ENCODE assay signal across 17 cellular contexts in the genomic region with DNA sequence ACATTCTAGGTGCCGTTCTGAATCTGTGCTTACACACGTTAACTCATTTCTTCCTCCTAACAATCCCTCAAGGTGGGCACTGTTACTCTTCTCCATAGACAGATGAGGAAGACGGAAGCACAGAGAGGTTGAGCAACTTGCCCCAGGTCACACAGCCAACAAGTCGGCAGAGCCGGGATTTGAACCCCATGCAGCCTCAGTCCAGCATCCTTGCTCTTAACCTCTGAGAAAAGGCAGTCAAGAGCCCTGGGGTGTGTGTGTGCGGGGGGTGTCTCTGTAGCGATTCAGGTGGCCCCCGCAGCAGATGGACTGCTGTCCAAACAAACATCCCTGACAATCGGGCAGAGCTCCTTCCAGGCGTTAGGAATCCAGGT. TPM values are rescaled to one million over a fixed set of nuclear protein-coding genes. Genes with fewer than 3 reads are reported as not detected.
DNase-seq lines count a peak whose midpoint lies in the region; ATAC-seq, FAIRE-seq and TF ChIP-seq lines count a peak whose summit lies in the region.
"Had no signal": no experiment of that assay in that cellular context is flagged by ENCODE, and none has a peak within 500 bp of the region (broad histone marks: within the 10 kb centered on the region; RNA-seq: fewer than 3 reads in every experiment).

No MANE protein-coding gene starts in this region.

- WGBS in A549 (ENCODE audit: missing lambda C conversion rate), result 94% methylated on average over 5 of the region's 10 CpGs

- peaks cover 14% of the 10 kb centered on the region for H3K27me3 Mint-ChIP-seq in neural progenitor cell (ENCODE audit: insufficient read depth, low read depth)

- peaks cover 26% of the 10 kb centered on the region for H3K27me3 ChIP-seq in OCI-LY3 (ENCODE audit: low read depth, low read length)
- H3K27me3 ChIP-seq in dorsolateral prefrontal cortex, result peaks cover 0 to 2% (median 0%) of the 10 kb centered on the region in 45 donors
- no peaks in the 10 kb centered on the region for H3K27me3 ChIP-seq in neural progenitor cell
- H3K27me3 ChIP-seq: BE2C had no signal

- intact Hi-C loops in dorsolateral prefrontal cortex (cut with DNase I), result loop anchor here in 1 of 2 donors (10.0 kb wide), 1 partner anchor 280 kb away; no protein-coding TSS in a partner anchor

- TF ChIP-seq POLR2A in A549 (IDR thresholded peaks at IDR 0.05; ENCODE audit: low read length), result no peak

- ATAC-seq in A549, result no peak

- no peak for TF ChIP-seq RAD21 in A549 (conservative IDR thresholded peaks at IDR 0.05 in 1 of 2, IDR thresholded peaks at IDR 0.05 in 1 of 2)

- peaks cover 7% of the 10 kb centered on the region; the same call in 2 of the 3 replicates for H3K4me1 ChIP-seq in A549
- peaks cover 43% of the 10 kb centered on the region for H3K4me1 ChIP-seq in OCI-LY3 (ENCODE audit: low read length)
- H3K4me1 ChIP-seq in neural progenitor cell, result peaks cover 28% of the 10 kb centered on the region
- H3K4me1 ChIP-seq: Caco-2 had no signal

- peaks cover 5% of the 10 kb centered on the region for H3K36me3 Mint-ChIP-seq in neural progenitor cell

- no peak overlapping the region for H3K4me2 ChIP-seq in A549
- peak overlapping the region; percentile 18; the same call in 1 of the 2 replicates for H3K4me2 ChIP-seq in OCI-LY3 (ENCODE audit: low read length)
- H3K4me2 ChIP-seq in neural progenitor cell, result no peak overlapping the region

- CTCF ChIA-PET in A549 (lab: Yijun Ruan, JAX), result no interaction called here

- FAIRE-seq in A549 (lab: Jason Lieb, UNC), result no peak
- FAIRE-seq: D721Med, G401.6, GM12892 had no signal

- H2AFZ ChIP-seq in OCI-LY3 (ENCODE audit: low read depth, low read length), result no peak overlapping the region
- H2AFZ ChIP-seq in neural progenitor cell (replicated peaks), result no peak overlapping the region

- H3K27ac Mint-ChIP-seq in neural progenitor cell, result no peak overlapping the region
- H3K27ac Mint-ChIP-seq: CD4-positive, alpha-beta T cell; H9 had no signal

- POLR2A ChIA-PET in A549 (lab: Yijun Ruan, JAX), result no interaction called here

- H3K79me2 ChIP-seq in OCI-LY3 (ENCODE audit: low read length) (no peaks in the 10 kb centered on the region), neural progenitor cell (ENCODE audit: low read depth) (peaks cover 100% of the 10 kb centered on the region)

- H3K9me3 Mint-ChIP-seq in neural progenitor cell, result no peaks in the 10 kb centered on the region
- H3K9me3 Mint-ChIP-seq: CD4-positive, alpha-beta T cell; H9 had no signal

- H4K20me1 ChIP-seq in OCI-LY3 (ENCODE audit: insufficient read depth, low read length) (no peaks in the 10 kb centered on the region), neural progenitor cell (ENCODE audit: low read depth) (peaks cover 100% of the 10 kb centered on the region)

- no peaks in the 10 kb centered on the region for H3K36me3 ChIP-seq in OCI-LY3 (replicated peaks; ENCODE audit: low read depth, low read length)
- no peaks in the 10 kb centered on the region for H3K36me3 ChIP-seq in neural progenitor cell

- no peak for TF ChIP-seq CTCF in A549 (IDR thresholded peaks at IDR 0.05)
- no peak for TF ChIP-seq CTCF in OCI-LY3 (IDR thresholded peaks at IDR 0.05; ENCODE audit: low read depth, low read length)
- no peak for TF ChIP-seq CTCF in dorsolateral prefrontal cortex (IDR thresholded peaks at IDR 0.05 in 54 of 56, conservative IDR thresholded peaks at IDR 0.05 in 2 of 56; ENCODE audit: low read depth in 1 of 56, partially characterized antibody in 56 of 56)
- no peak for TF ChIP-seq CTCF in neural progenitor cell (IDR thresholded peaks at IDR 0.05)

- H3K9me3 ChIP-seq in A549 (no peaks in the 10 kb centered on the region), OCI-LY3 (ENCODE audit: insufficient read depth, low read length) (no peaks in the 10 kb centered on the region), neural progenitor cell (ENCODE audit: low read depth) (no peaks in the 10 kb centered on the region)
- H3K9me3 ChIP-seq: BE2C, Caco-2 had no signal

- peaks cover 33% of the 10 kb centered on the region for H3K4me1 Mint-ChIP-seq in neural progenitor cell

- H3K4me3 ChIP-seq in A549, result no peak overlapping the region
- H3K4me3 ChIP-seq in OCI-LY3 (ENCODE audit: low read length), result no peak overlapping the region
- peak overlapping the region in 39 of 59 donors; percentile 12 to 89 (median 72) for H3K4me3 ChIP-seq in dorsolateral prefrontal cortex
- no peak overlapping the region for H3K4me3 ChIP-seq in neural progenitor cell

- no peak for TF ChIP-seq EP300 in A549 (IDR thresholded peaks at IDR 0.05)

- DNase-seq in A549 (ENCODE audit: low read depth in 1 of 2, low spot score in 1 of 2), result no peak
- no peak for DNase-seq in dorsolateral prefrontal cortex
- no peak for DNase-seq in neural progenitor cell (ENCODE audit: low spot score)
- DNase-seq in stimulated activated CD4-positive, alpha-beta T cell treated with anti-CD3 and anti-CD28 coated beads, Interleukin-2, amount 100 ng/mL, for 24 hours, result no peak
- no peak for DNase-seq in AG08396 (ENCODE audit: low spot score)
- DNase-seq in SK-N-DZ (ENCODE audit: low spot score), result no peak
- DNase-seq: 8988T; BE2C; Caco-2; CD4-positive, alpha-beta T cell; GOT3; H9 had no signal

- H3K27ac ChIP-seq in A549 (no peak overlapping the region), OCI-LY3 (ENCODE audit: low read length) (no peak overlapping the region), dorsolateral prefrontal cortex (peak overlapping the region in 5 of 59 donors; percentile 21 to 86 (median 74)), neural progenitor cell (no peak overlapping the region)
- H3K27ac ChIP-seq: C4-2B had no signal

- H3K9ac ChIP-seq in OCI-LY3 (ENCODE audit: low read length) (no peak overlapping the region), neural progenitor cell (no peak overlapping the region)

- peak overlapping the region; percentile 41 for H3K4me3 Mint-ChIP-seq in neural progenitor cell
- H3K4me3 Mint-ChIP-seq: CD4-positive, alpha-beta T cell; H9 had no signal

- H3F3A ChIP-seq in neural progenitor cell (ENCODE audit: low read depth), result peaks cover 25% of the 10 kb centered on the region

TF ChIP-seq in A549, 52 proteins besides CTCF, POLR2A, EP300 and RAD21:
- TF ChIP-seq, protein P1, sequence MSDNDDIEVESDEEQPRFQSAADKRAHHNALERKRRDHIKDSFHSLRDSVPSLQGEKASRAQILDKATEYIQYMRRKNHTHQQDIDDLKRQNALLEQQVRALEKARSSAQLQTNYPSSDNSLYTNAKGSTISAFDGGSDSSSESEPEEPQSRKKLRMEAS (IDR thresholded peaks at IDR 0.05), result no peak
- TF ChIP-seq CHD2 (IDR thresholded peaks at IDR 0.05; ENCODE audit: low read length, partially characterized antibody) (no peak), FOSB (CRISPR knock-in tag; IDR thresholded peaks at IDR 0.05) (no peak), TFCP2L1 (CRISPR knock-in tag; IDR thresholded peaks at IDR 0.05) (no peak), RNF2 (IDR thresholded peaks at IDR 0.05; ENCODE audit: borderline replicate concordance, low read depth) (no peak), ZFP36 (IDR thresholded peaks at IDR 0.05; ENCODE audit: borderline replicate concordance, partially characterized antibody) (peak; percentile 76), FOSL2 (IDR thresholded peaks at IDR 0.05) (no peak), FOSL2 (CRISPR knock-in tag; IDR thresholded peaks at IDR 0.05) (no peak)

RNA-seq across cellular contexts. Expression of a gene that starts 6.3 kb away (rescaled TPM):
- 22.3 and 25.0 TPM in 2 replicates for polyA plus RNA-seq in A549 (2011; rRNA removed)
- 41.9 and 53.1 TPM in 2 replicates for polyA plus RNA-seq in A549 (2012; cell fraction: cytosol; rRNA removed)
- 114 and 145 TPM in 2 replicates for polyA plus RNA-seq in A549 (2012; cell fraction: nucleus; rRNA removed)
- polyA plus RNA-seq in A549 (2017; fragmentation: RNase III; extraction: RNeasy Plus Mini Kit Qiagen cat#74134 plus additional on column Dnase treatment), result 38.8 to 44.7 TPM (median 41.6 TPM) in 3 replicates
- 98.8 and 140 TPM in 2 replicates for polyA minus RNA-seq in A549 (2011; rRNA and poly(A)+ RNA removed)
- total RNA-seq in dorsolateral prefrontal cortex, result 100 to 1,000 TPM; 163 to 282 (median 231) TPM
- 167 and 403 TPM in 2 replicates for total RNA-seq in neural progenitor cell (ENCODE audit: low replicate concordance)
- polyA plus RNA-seq in SK-N-DZ (2014; cell fraction: cytosol; rRNA removed), result 50.3 and 56.6 TPM in 2 replicates
- 70.3 and 104 TPM in 2 replicates for polyA plus RNA-seq in SK-N-DZ (2014; cell fraction: nucleus; rRNA removed)

Comparison
In these comparisons a context has a peak if more than half of its experiments do, and no peak if none do; other contexts are left out.
1. H3K4me3 ChIP-seq: peak in dorsolateral prefrontal cortex (39 of 59); none in A549 (single experiment), OCI-LY3 (single experiment) and neural progenitor cell (single experiment).